14 cellular contexts compared by ENCODE assay signal in the genomic region with DNA sequence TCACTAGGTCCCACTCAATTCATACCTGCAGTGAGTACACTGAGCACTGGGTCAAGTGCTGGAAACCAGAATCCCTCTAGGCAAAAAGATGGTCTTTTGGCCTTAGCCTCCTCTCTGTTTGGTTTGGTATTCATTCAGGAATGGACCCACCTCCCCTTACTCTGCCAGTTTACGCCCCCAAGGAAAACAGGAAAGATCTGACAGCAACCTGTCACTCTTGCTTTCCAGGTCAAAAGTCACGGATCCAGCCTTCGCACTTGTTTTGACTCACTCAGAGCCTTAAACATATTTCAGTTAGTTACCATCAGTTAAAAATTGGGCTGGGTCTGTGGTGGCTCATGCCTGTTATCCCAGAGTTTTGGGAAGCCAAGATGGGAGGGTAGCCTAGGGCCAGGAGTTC.
"Had no signal": no experiment of that assay in that cellular context is flagged by ENCODE, and none has a peak within 500 bp of the region (broad histone marks: within the 10 kb centered on the region; RNA-seq: fewer than 3 reads in every experiment).

No MANE protein-coding gene starts in this region.

- H3K4me3 ChIP-seq: neural progenitor cell, ovary, SJSA1 had no signal

- H3K4me1 ChIP-seq: neural progenitor cell, SJSA1 had no signal

- H3K9me3 ChIP-seq: ovary, SJSA1 had no signal

- H3K9ac ChIP-seq: neural progenitor cell had no signal

- H3K27me3 ChIP-seq: neural progenitor cell, ovary, SJSA1 had no signal

- ATAC-seq: activated CD4-positive, CD25-positive, alpha-beta regulatory T cell treated with anti-CD3 and anti-CD28 coated beads, Interleukin-2, amount 50 U/mL, for 24 hours; activated CD8-positive, alpha-beta T cell treated with anti-CD3 and anti-CD28 coated beads, Interleukin-2, amount 10 ng/mL, durations not matched to agents 7 days and 5 days had no signal

- DNase-seq: activated CD4-positive, alpha-beta T cell treated with anti-CD3 and anti-CD28 coated beads, Interleukin-2, amount 10 ng/mL, durations not matched to agents 7 days and 5 days; activated CD8-positive, alpha-beta T cell treated with anti-CD3 and anti-CD28 coated beads, Interleukin-2, amount 10 ng/mL, durations not matched to agents 7 days and 5 days; activated naive CD4-positive, alpha-beta T cell treated with Interleukin-2 at 50 U/mL for 16 hours; activated naive CD8-positive, alpha-beta T cell treated with anti-CD3 and anti-CD28 coated beads, Interleukin-2, amount 10 ng/mL, durations not matched to agents 7 days and 5 days; activated T-cell treated with anti-CD3 and anti-CD28 coated beads, Interleukin-2, amount 50 U/mL, for 24 hours; central memory CD4-positive, alpha-beta T cell; naive B cell; ovary; stimulated activated CD4-positive, alpha-beta T cell treated with anti-CD3 and anti-CD28 coated beads, Interleukin-12 subunit alpha, Interleukin-12 subunit beta, amount 100 ng/mL, for 4 hours; stimulated activated CD4-positive, alpha-beta T cell treated with anti-CD3 and anti-CD28 coated beads, Interleukin-1b, Interleukin-23, amount 100 ng/mL, for 48 hours; stimulated activated naive CD4-positive, alpha-beta T cell treated with Interleukin-2 at 50 U/mL for 16 hours had no signal

- H3K27ac ChIP-seq: neural progenitor cell, ovary, SJSA1 had no signal

- H3K36me3 ChIP-seq: neural progenitor cell, ovary had no signal
